In genomic region chr3:106981392-106981791, GRCh38 we compare ENCODE assay signal across 15 cellular contexts.
DNase-seq lines count a peak whose midpoint lies in the region; ATAC-seq and TF ChIP-seq lines count a peak whose summit lies in the region.
"Had no signal": no experiment of that assay in that cellular context is flagged by ENCODE, and none has a peak within 500 bp of the region (broad histone marks: within the 10 kb centered on the region; RNA-seq: fewer than 3 reads in every experiment).

No MANE protein-coding gene starts in this region.

- DNase-seq in IMR-90 (no peak), PC-9 (no peak), mesendoderm (no peak), SK-N-DZ (ENCODE audit: low spot score) (no peak), hypothalamus (lab: John Stamatoyannopoulos, UW) (no peak), inferior parietal cortex (ENCODE audit: extremely low spot score) (no peak)
- DNase-seq: BE2C; CD4-positive, alpha-beta memory T cell; COR-L47; DND-41; GDM1; HCEC 1CT; HFFc6 had no signal

- H3K4me2 ChIP-seq in IMR-90 (ENCODE audit: low read depth, low read length) (peak overlapping the region; percentile 54; the same call in 1 of the 2 replicates), PC-9 (peak overlapping the region; percentile 8; the same call in 1 of the 2 replicates), mesendoderm (ENCODE audit: low read length) (no peak overlapping the region)
- H3K4me2 ChIP-seq: A549 had no signal

- no peaks in the 10 kb centered on the region for H3F3A ChIP-seq in PC-9 (ENCODE audit: insufficient read depth, low read depth)

- no peak for TF ChIP-seq RAD21 in IMR-90 (IDR thresholded peaks at IDR 0.05; ENCODE audit: low read length)

- H2AK5ac ChIP-seq in IMR-90 (ENCODE audit: low read depth, low read length) (no peak overlapping the region), mesendoderm (ENCODE audit: low read length) (no peak overlapping the region)

- H3K79me1 ChIP-seq in IMR-90 (ENCODE audit: low read depth in 1 of 2, low read length in 2 of 2) (no peaks in the 10 kb centered on the region), mesendoderm (ENCODE audit: low read length) (no peaks in the 10 kb centered on the region)

- H3K27ac ChIP-seq in IMR-90 (ENCODE audit: insufficient read depth, low read length): no peak overlapping the region
- H3K27ac ChIP-seq in PC-9: no peak overlapping the region
- no peak overlapping the region for H3K27ac ChIP-seq in mesendoderm (ENCODE audit: low read depth, low read length)
- H3K27ac ChIP-seq: A549, C4-2B had no signal

- intact Hi-C loops in IMR-90 (cut with micrococcal nuclease): no loop called here
- intact Hi-C loops in PC-9 (cut with micrococcal nuclease; ENCODE audit: unreplicated experiment): no loop called here

- H3K4ac ChIP-seq in IMR-90 (ENCODE audit: low read depth, low read length) (no peak overlapping the region), mesendoderm (ENCODE audit: low read depth, low read length) (no peak overlapping the region)

- H3K4me1 ChIP-seq in IMR-90 (ENCODE audit: control insufficient read depth, insufficient read depth, low read length): no peaks in the 10 kb centered on the region
- no peaks in the 10 kb centered on the region for H3K4me1 ChIP-seq in PC-9 (replicated peaks; ENCODE audit: insufficient read depth)
- H3K4me1 ChIP-seq in mesendoderm (ENCODE audit: control insufficient read depth, low read depth, low read length): no peaks in the 10 kb centered on the region
- H3K4me1 ChIP-seq: A549, BE2C had no signal

- no peak overlapping the region for H2BK20ac ChIP-seq in IMR-90 (ENCODE audit: low read depth, low read length)

- H3K56ac ChIP-seq in IMR-90 (ENCODE audit: extremely low read depth, insufficient read depth, low read length) (no peak overlapping the region), mesendoderm (ENCODE audit: low read length) (no peak overlapping the region)

- H3K9me3 ChIP-seq in IMR-90 (ENCODE audit: control insufficient read depth, insufficient read depth, low read length) (no peaks in the 10 kb centered on the region), PC-9 (ENCODE audit: insufficient read depth, low read depth) (no peaks in the 10 kb centered on the region)
- H3K9me3 ChIP-seq: A549, BE2C had no signal

- H3K9me1 ChIP-seq in IMR-90 (ENCODE audit: insufficient read depth, low read length): no peaks in the 10 kb centered on the region

- no peak overlapping the region for H3K9ac ChIP-seq in IMR-90 (ENCODE audit: low read depth, low read length)
- H3K9ac ChIP-seq in mesendoderm (ENCODE audit: low read length): no peak overlapping the region

- H3K79me2 ChIP-seq in PC-9 (ENCODE audit: low read depth): no peaks in the 10 kb centered on the region
- H3K79me2 ChIP-seq in mesendoderm (ENCODE audit: control insufficient read depth, insufficient read depth, low read length): no peaks in the 10 kb centered on the region

- H2BK15ac ChIP-seq in IMR-90 (ENCODE audit: low read depth, low read length) (no peak overlapping the region), mesendoderm (replicated peaks; ENCODE audit: low read depth) (no peak overlapping the region)

- no peak overlapping the region for H2AK9ac ChIP-seq in IMR-90 (replicated peaks; ENCODE audit: low read depth, low read length, poor library complexity)

- CTCF ChIA-PET in IMR-90 (lab: Yijun Ruan, JAX): interaction anchor here (0.7 kb wide), 1 partner anchor 528 kb away, joined by 3 read pairs; no protein-coding TSS in a partner anchor
- CTCF ChIA-PET in PC-9 (lab: Charles Lee): no interaction called here

- no peak overlapping the region for H2BK5ac ChIP-seq in IMR-90 (ENCODE audit: low read depth, low read length, poor library complexity, severe bottlenecking)
- H2BK5ac ChIP-seq in mesendoderm (ENCODE audit: low read length): no peak overlapping the region

- POLR2A ChIA-PET in IMR-90 (lab: Charles Lee; ENCODE audit: unreplicated experiment): no interaction called here
- POLR2A ChIA-PET in PC-9 (lab: Charles Lee; ENCODE audit: unreplicated experiment): no interaction called here

- no peak overlapping the region for H4K5ac ChIP-seq in IMR-90 (ENCODE audit: low read depth, low read length)
- H4K5ac ChIP-seq in mesendoderm (ENCODE audit: low read length): no peak overlapping the region

- H3K18ac ChIP-seq in IMR-90 (ENCODE audit: low read depth, low read length) (no peak overlapping the region), mesendoderm (ENCODE audit: low read length) (no peak overlapping the region)

- H2AFZ ChIP-seq in IMR-90 (replicated peaks; ENCODE audit: low read length, poor library complexity) (no peak overlapping the region), PC-9 (no peak overlapping the region)

- H4K20me1 ChIP-seq in IMR-90 (ENCODE audit: insufficient read depth, low read length) (no peaks in the 10 kb centered on the region), PC-9 (ENCODE audit: insufficient read depth) (no peaks in the 10 kb centered on the region)

- no peak for TF ChIP-seq POLR2A in IMR-90 (IDR thresholded peaks at IDR 0.05; ENCODE audit: low read depth, low read length)

- H4K91ac ChIP-seq in IMR-90 (ENCODE audit: insufficient read depth, low read depth, low read length): no peak overlapping the region

- no peaks in the 10 kb centered on the region for H3K9me2 ChIP-seq in PC-9 (ENCODE audit: insufficient read depth)

- BruUV-seq in IMR-90 (replicated peaks; lab: Mats Ljungman, UMichigan): no TSS peak
- no TSS peak for BruUV-seq in PC-9 (replicated peaks; lab: Mats Ljungman, UMichigan)

- H3K14ac ChIP-seq in IMR-90 (replicated peaks; ENCODE audit: low read depth, low read length): no peak overlapping the region

- in situ Hi-C loops in IMR-90 (cut with MboI; ENCODE audit: low sequenced_read_pairs): no loop called here

- H3K4me3 ChIP-seq in IMR-90 (ENCODE audit: insufficient read depth, low read depth, low read length) (no peak overlapping the region), PC-9 (no peak overlapping the region), mesendoderm (ENCODE audit: low read length) (no peak overlapping the region)
- H3K4me3 ChIP-seq: A549 had no signal

- H2BK120ac ChIP-seq in IMR-90 (ENCODE audit: low read depth, low read length) (no peak overlapping the region), mesendoderm (ENCODE audit: low read depth, low read length) (peak overlapping the region; percentile 12)

- H4K8ac ChIP-seq in IMR-90 (ENCODE audit: low read depth in 2 of 2, low read length in 2 of 2) (no peak overlapping the region), mesendoderm (ENCODE audit: low read depth, low read length) (no peak overlapping the region)

- H3K23ac ChIP-seq in IMR-90 (ENCODE audit: low read depth, low read length) (no peak overlapping the region), mesendoderm (ENCODE audit: low read length) (no peak overlapping the region)

- dilution Hi-C loops in IMR-90 (cut with HindIII; ENCODE audit: low sequenced_read_pairs, unreplicated experiment): no loop called here

- WGBS in IMR-90 (ENCODE audit: extremely low coverage in 2 of 2, insufficient read length in 1 of 2), 2 experiments: no CpG with 5 or more reads among the region's 1 CpG
- no CpG with 5 or more reads among the region's 1 CpG for WGBS in mesendoderm (ENCODE audit: extremely low coverage, insufficient coverage, low lambda C conversion rate)

- H3K36me3 ChIP-seq in IMR-90 (ENCODE audit: control insufficient read depth, insufficient read depth, low read length) (no peaks in the 10 kb centered on the region), PC-9 (ENCODE audit: low read depth) (no peaks in the 10 kb centered on the region), mesendoderm (ENCODE audit: control insufficient read depth, insufficient read depth, low read length) (no peaks in the 10 kb centered on the region)
- H3K36me3 ChIP-seq: BE2C had no signal

- TF ChIP-seq CTCF in IMR-90 (conservative IDR thresholded peaks at IDR 0.05; ENCODE audit: low read depth, low read length): no peak
- TF ChIP-seq CTCF in PC-9 (conservative IDR thresholded peaks at IDR 0.05): no peak

- H3K27me3 ChIP-seq in IMR-90 (ENCODE audit: control insufficient read depth, insufficient read depth, low read length) (no peaks in the 10 kb centered on the region; the same call in 1 of the 2 replicates), PC-9 (ENCODE audit: insufficient read depth, low read depth) (no peaks in the 10 kb centered on the region), mesendoderm (ENCODE audit: insufficient read depth, low read length, poor library complexity) (no peaks in the 10 kb centered on the region)
- H3K27me3 ChIP-seq: BE2C had no signal

- ATAC-seq in IMR-90 (ENCODE audit: low read depth): peak; percentile 37; the same call in 1 of the 2 replicates
- ATAC-seq: A549 had no signal

TF ChIP-seq in IMR-90, 13 proteins besides CTCF, POLR2A, EP300 and RAD21 (continues in another document):
- TF ChIP-seq CEBPB (IDR thresholded peaks at IDR 0.05; ENCODE audit: low read depth, low read length): no peak
- no peak for TF ChIP-seq MXI1 (IDR thresholded peaks at IDR 0.05; ENCODE audit: borderline replicate concordance, low read depth, low read length)
- TF ChIP-seq RCOR1 (IDR thresholded peaks at IDR 0.05; ENCODE audit: insufficient replicate concordance, low read length): no peak
- no peak for TF ChIP-seq CHD1 (IDR thresholded peaks at IDR 0.05; ENCODE audit: low read depth, low read length)
- no peak for TF ChIP-seq FOS (IDR thresholded peaks at IDR 0.05; ENCODE audit: low read depth, low read length)
- TF ChIP-seq USF2 (IDR thresholded peaks at IDR 0.05; ENCODE audit: low read depth, low read length): no peak
- TF ChIP-seq NFE2L2 (IDR thresholded peaks at IDR 0.05; ENCODE audit: low read depth, low read length): no peak
- no peak for TF ChIP-seq BHLHE40 (IDR thresholded peaks at IDR 0.05; ENCODE audit: low read depth, low read length)
- TF ChIP-seq RFX5 (IDR thresholded peaks at IDR 0.05; ENCODE audit: low read depth, low read length): no peak
- TF ChIP-seq MAZ (IDR thresholded peaks at IDR 0.05; ENCODE audit: borderline replicate concordance, low read depth, low read length): no peak
- TF ChIP-seq SMC3 (IDR thresholded peaks at IDR 0.05; ENCODE audit: low read depth, low read length): no peak
- TF ChIP-seq MAFK (IDR thresholded peaks at IDR 0.05; ENCODE audit: low read depth, low read length): no peak
